ENCODE assay signal across 8 cellular contexts in genomic region chr19:17641846-17642245, GRCh38.
"Had no signal": no experiment of that assay in that cellular context is flagged by ENCODE, and none has a peak within 500 bp of the region (broad histone marks: within the 10 kb centered on the region; RNA-seq: fewer than 3 reads in every experiment).

No MANE protein-coding gene starts in this region.

- ATAC-seq: GM12878 had no signal

- FAIRE-seq: G401.6, GM12878, GM12891, GM12892, GM18507, GM19239 had no signal

- H3K4me3 ChIP-seq: GM12878 had no signal

- DNase-seq: GDM1, GF-D8 had no signal
